15 cellular contexts compared by ENCODE assay signal in the genomic region with DNA sequence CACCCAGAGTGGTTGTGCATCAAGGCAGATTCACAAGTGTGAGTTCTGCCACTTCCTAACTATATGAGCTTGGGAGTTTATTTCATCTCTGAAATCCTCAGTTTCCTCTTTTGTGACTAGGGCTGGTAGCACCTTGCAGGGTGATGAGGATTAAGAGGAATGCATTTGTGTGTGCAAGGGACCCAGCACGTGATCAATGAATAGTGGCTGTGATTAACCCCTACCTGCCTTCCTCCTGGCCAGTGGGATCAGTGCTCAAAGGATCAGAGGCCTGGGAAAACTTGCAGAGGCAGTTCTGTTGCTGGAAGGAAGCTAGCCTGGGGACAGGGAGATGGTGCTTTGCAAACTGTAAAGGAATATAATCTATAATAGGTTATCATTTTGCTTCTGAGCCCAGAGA. TPM values are rescaled to one million over a fixed set of nuclear protein-coding genes. Genes with fewer than 3 reads are reported as not detected.
DNase-seq lines count a peak whose midpoint lies in the region; ATAC-seq, FAIRE-seq and TF ChIP-seq lines count a peak whose summit lies in the region.
"Had no signal": no experiment of that assay in that cellular context is flagged by ENCODE, and none has a peak within 500 bp of the region (broad histone marks: within the 10 kb centered on the region; RNA-seq: fewer than 3 reads in every experiment).

No MANE protein-coding gene starts in this region.

- H3K4me1 ChIP-seq in iPS-20b (ENCODE audit: insufficient read depth, low read length), result peaks cover 82% of the 10 kb centered on the region
- H3K4me1 ChIP-seq in pancreas, result peaks cover 59 to 79% (median 77%) of the 10 kb centered on the region in 3 donors

- H3K27ac ChIP-seq in WERI-Rb-1 (peak overlapping the region; percentile 69), iPS-20b (ENCODE audit: low read length) (peak overlapping the region; percentile 96), pancreas (peak overlapping the region; percentile 87 to 98 (median 94))
- H3K27ac ChIP-seq: BLaER1 had no signal

- 12 to 16% methylated on average over 1 of the region's 1 CpG for WGBS in pancreas, 2 donors

- ATAC-seq in pancreas, result no peak

- FAIRE-seq in pancreas (lab: Jason Lieb, UNC) (no peak), D721Med (lab: Jason Lieb, UNC) (no peak)

- peak; percentile 18 for DNase-seq in COLO668 (lab: John Stamatoyannopoulos, UW; ENCODE audit: unreplicated experiment)
- peak; percentile 66 for DNase-seq in WERI-Rb-1
- no peak for DNase-seq in pancreas
- no peak for DNase-seq in DMS 273 (lab: John Stamatoyannopoulos, UW; ENCODE audit: unreplicated experiment)
- DNase-seq in D721Med (ENCODE audit: insufficient read length, low spot score), result no peak
- DNase-seq in HuH-7.5 (ENCODE audit: low spot score), result no peak
- DNase-seq in NCI-H526 treated with DMSO at 0.1 percent for 48 hours (lab: John Stamatoyannopoulos, UW), result no peak
- DNase-seq: activated T-cell treated with anti-CD3 and anti-CD28 coated beads, Interleukin-2, amount 50 U/mL, for 1 hour; Karpas-422; stimulated activated naive CD4-positive, alpha-beta T cell had no signal

- H3K4me3 ChIP-seq in WERI-Rb-1 (ENCODE audit: low read depth, low read length) (no peak overlapping the region), iPS-20b (ENCODE audit: low read length) (peak overlapping the region; percentile 68), pancreas (peak overlapping the region in 2 of 4 donors; percentile 84 to 92)
- H3K4me3 ChIP-seq: BLaER1 had no signal

- intact Hi-C loops in pancreas (cut with DNase I), result no loop called here

- TF ChIP-seq CTCF in WERI-Rb-1 (IDR thresholded peaks at IDR 0.05; ENCODE audit: low read depth, low read length) (no peak), pancreas (IDR thresholded peaks at IDR 0.05) (no peak), D721Med (IDR thresholded peaks at IDR 0.05; ENCODE audit: insufficient read depth, missing control alignments) (no peak)

- H3K27me3 ChIP-seq in WERI-Rb-1 (ENCODE audit: insufficient read depth, low read depth, severe bottlenecking), result no peaks in the 10 kb centered on the region
- no peaks in the 10 kb centered on the region for H3K27me3 ChIP-seq in iPS-20b (ENCODE audit: insufficient read depth, low read length)
- H3K27me3 ChIP-seq in pancreas, result no peaks in the 10 kb centered on the region

- peaks cover 35% of the 10 kb centered on the region for H3K36me3 ChIP-seq in WERI-Rb-1
- H3K36me3 ChIP-seq in iPS-20b (ENCODE audit: insufficient read depth, low read depth, low read length), result peaks cover 17% of the 10 kb centered on the region
- no peaks in the 10 kb centered on the region for H3K36me3 ChIP-seq in pancreas
- H3K36me3 ChIP-seq: BLaER1 had no signal

- peak overlapping the region; percentile 89; the same call in 1 of the 2 replicates for H3K9ac ChIP-seq in iPS-20b (ENCODE audit: low read depth, low read length)
- H3K9ac ChIP-seq: BLaER1 had no signal

- H3K9me3 ChIP-seq in WERI-Rb-1 (ENCODE audit: severe bottlenecking) (no peaks in the 10 kb centered on the region), iPS-20b (ENCODE audit: insufficient read depth, low read depth, low read length) (no peaks in the 10 kb centered on the region), pancreas (no peaks in the 10 kb centered on the region)
- H3K9me3 ChIP-seq: BLaER1 had no signal

RNA-seq across cellular contexts. Expression of gene SDC4, which starts 7.3 kb away (rescaled TPM):
- 100 to 1,000 TPM in 2 of 6 donors, 10 to 100 TPM in 4; 50.9 to 208 (median 56.0) TPM for total RNA-seq in pancreas
- 10 to 100 TPM; 48.2 to 54.8 TPM for polyA plus RNA-seq in pancreas

RNA-seq across cellular contexts. Expression of gene SYS1, which starts 22.0 kb away (rescaled TPM):
- 10 to 100 TPM; 11.1 to 19.0 (median 16.5) TPM for total RNA-seq in pancreas
- 10 to 100 TPM in 1 of 2 donors, 1 to 10 TPM in 1; 9.6 to 13.7 TPM for polyA plus RNA-seq in pancreas

RNA-seq across cellular contexts. Expression of gene MATN4, which starts 32.9 kb away (rescaled TPM):
- total RNA-seq in pancreas, result 1 to 10 TPM in 5 of 6 donors, under 1 TPM in 1; 0.89 to 6.4 (median 2.3) TPM
- polyA plus RNA-seq in pancreas, result 1 to 10 TPM; 1.5 to 3.1 TPM
- total RNA-seq: H4, mesenteric fat pad, RPMI7951 had no signal

RNA-seq across cellular contexts. Expression of gene RBPJL, which starts 34.3 kb away (rescaled TPM):
- total RNA-seq in pancreas, result 100 to 1,000 TPM; 169 to 591 (median 427) TPM
- polyA plus RNA-seq in pancreas, result 1,000 to 10,000 TPM; 1,163 to 1,575 TPM
- total RNA-seq: H4, mesenteric fat pad, RPMI7951 had no signal

RNA-seq across cellular contexts. Expression of gene TP53TG5, which starts 37.2 kb away (rescaled TPM):
- total RNA-seq in pancreas, result under 1 TPM in 1 of 6 donors, not detected in 5; 0.44 TPM
- not detected for polyA plus RNA-seq in pancreas
- total RNA-seq: H4, mesenteric fat pad, RPMI7951 had no signal

Comparison
In these comparisons a context has a peak if more than half of its experiments do, and no peak if none do; other contexts are left out.
1. DNase-seq: peak in COLO668 (single experiment) and WERI-Rb-1 (single experiment); none in pancreas (0 of 6), DMS 273 (single experiment), D721Med (single experiment), HuH-7.5 (single experiment) and NCI-H526 treated with DMSO at 0.1 percent for 48 hours (single experiment).
2. Peak in every context shown above with its lines, with median percentiles within 50 percentile points of each other: H3K27ac ChIP-seq.